Comparison of ENCODE assay signal across 8 cellular contexts in genomic region chr5:141747152-141747640, GRCh38.
DNase-seq lines count a peak whose midpoint lies in the region; ATAC-seq and TF ChIP-seq lines count a peak whose summit lies in the region.

No MANE protein-coding gene starts in this region.

- WGBS in psoas muscle, 3 donors: 6 to 10% (median 7%) methylated on average over 5 of the region's 5 CpGs
- WGBS in esophagus squamous epithelium, 2 donors: 7 to 18% methylated on average over 4 of the region's 5 CpGs

- H3K9me3 ChIP-seq in psoas muscle (no peaks in the 10 kb centered on the region), esophagus squamous epithelium (no peaks in the 10 kb centered on the region)

- TF ChIP-seq CTCF in psoas muscle (IDR thresholded peaks at IDR 0.05) (no peak), esophagus squamous epithelium (IDR thresholded peaks at IDR 0.05) (no peak)

- H3K4me3 ChIP-seq in psoas muscle (no peak overlapping the region), esophagus squamous epithelium (no peak overlapping the region)

- DNase-seq in DMS 273 treated with DMSO at 0.1 percent for 48 hours (lab: John Stamatoyannopoulos, UW) (peak; percentile 77), NAMALWA (ENCODE audit: low spot score) (peak; percentile 64), SK-MEL-5 (ENCODE audit: low read depth, low spot score) (peak; percentile 48), globus pallidus (ENCODE audit: low spot score) (peak; percentile 94), psoas muscle (peak; percentile 64 to 83), esophagus squamous epithelium (lab: John Stamatoyannopoulos, UW) (no peak)
- no peak for DNase-seq in effector CD4-positive, alpha-beta T cell

- intact Hi-C loops in psoas muscle (cut with DNase I) (no loop called here), esophagus squamous epithelium (cut with DNase I) (no loop called here)

- no peak for TF ChIP-seq POLR2A in esophagus squamous epithelium (IDR thresholded peaks at IDR 0.05)

- H3K27me3 ChIP-seq in psoas muscle (ENCODE audit: insufficient read depth in 3 of 3, low read length in 2 of 3) (peaks cover 0 to 28% (median 0%) of the 10 kb centered on the region in 3 donors), esophagus squamous epithelium (peaks cover 0 to 42% (median 0%) of the 10 kb centered on the region in 4 donors)

- H3K27ac ChIP-seq in psoas muscle (no peak overlapping the region), esophagus squamous epithelium (no peak overlapping the region)

- no peaks in the 10 kb centered on the region for H3K36me3 ChIP-seq in psoas muscle (ENCODE audit: insufficient read depth in 1 of 2, low read depth in 1 of 2)
- no peaks in the 10 kb centered on the region for H3K36me3 ChIP-seq in esophagus squamous epithelium

- ATAC-seq in psoas muscle: peak; percentile 43 to 78 (median 54)
- no peak for ATAC-seq in HG03521 (IDR thresholded peaks at IDR 0.05; ENCODE audit: unreplicated experiment)

- H3K4me1 ChIP-seq in psoas muscle (no peaks in the 10 kb centered on the region), esophagus squamous epithelium (peaks cover 0 to 3% (median 0%) of the 10 kb centered on the region in 3 donors)

- in situ Hi-C loops in SK-MEL-5 (cut with HindIII; ENCODE audit: low pct_unique_long_range_greater_than_20kb, low sequenced_read_pairs): no loop called here

Comparison
In these comparisons a context has a peak if more than half of its experiments do, and no peak if none do; other contexts are left out.
1. DNase-seq: peak in DMS 273 treated with DMSO at 0.1 percent for 48 hours (single experiment), NAMALWA (single experiment), SK-MEL-5 (single experiment), globus pallidus (single experiment) and psoas muscle (2 of 2); none in esophagus squamous epithelium (single experiment) and effector CD4-positive, alpha-beta T cell (single experiment).